1 cellular context compared by ENCODE assay signal in genomic region chr2:112482309-112483046, GRCh38.
TF ChIP-seq lines count a peak whose summit lies in the region.

No MANE protein-coding gene starts in this region.

TF ChIP-seq in HepG2, 621 proteins besides CTCF, POLR2A, EP300 and RAD21 (continued from another document and continues in another):
- TF ChIP-seq THAP9 (CRISPR knock-in tag; IDR thresholded peaks at IDR 0.05; ENCODE audit: borderline replicate concordance) (peak; percentile 58; the same call in 1 of the 2 replicates), ZNF441 (CRISPR knock-in tag; IDR thresholded peaks at IDR 0.05; ENCODE audit: borderline replicate concordance) (0 out of 2 replicates have a peak, but pooled peaks have one; percentile 49), GFI1 (CRISPR knock-in tag; IDR thresholded peaks at IDR 0.05; ENCODE audit: borderline replicate concordance) (0 out of 2 replicates have a peak, but pooled peaks have one; percentile 60), YEATS4 (CRISPR knock-in tag; IDR thresholded peaks at IDR 0.05; ENCODE audit: borderline replicate concordance) (peak; percentile 60; the same call in 1 of the 2 replicates), TEAD2 (CRISPR knock-in tag; IDR thresholded peaks at IDR 0.05) (no peak), TP53 (CRISPR knock-in tag; conservative IDR thresholded peaks at IDR 0.05) (0 out of 2 replicates have a peak, but pooled peaks have one; percentile 32), ISX (CRISPR knock-in tag; conservative IDR thresholded peaks at IDR 0.05) (0 out of 2 replicates have a peak, but pooled peaks have one; percentile 60), SRF (IDR thresholded peaks at IDR 0.05; ENCODE audit: low read depth, low read length) (no peak), IKZF5 (CRISPR knock-in tag; IDR thresholded peaks at IDR 0.05) (no peak), ZNF232 (CRISPR knock-in tag; IDR thresholded peaks at IDR 0.05; ENCODE audit: borderline replicate concordance) (0 out of 2 replicates have a peak, but pooled peaks have one; percentile 15), ATF2 (CRISPR knock-in tag; IDR thresholded peaks at IDR 0.05) (no peak), ZNF503 (CRISPR knock-in tag; IDR thresholded peaks at IDR 0.05) (0 out of 2 replicates have a peak, but pooled peaks have one; percentile 26), HMG20B (CRISPR knock-in tag; conservative IDR thresholded peaks at IDR 0.05) (no peak), ZNF709 (CRISPR knock-in tag; IDR thresholded peaks at IDR 0.05) (peak; percentile 22; the same call in 1 of the 2 replicates), ZNF180 (CRISPR knock-in tag; IDR thresholded peaks at IDR 0.05; ENCODE audit: borderline replicate concordance, low read depth) (no peak), SRSF1 (optimal IDR thresholded peaks at IDR 0.05; ENCODE audit: low read depth, low read length) (no peak), TMF1 (CRISPR knock-in tag; IDR thresholded peaks at IDR 0.05; ENCODE audit: low read depth) (peak; percentile 46; the same call in 1 of the 2 replicates), ZFY (CRISPR knock-in tag; IDR thresholded peaks at IDR 0.05) (peak; percentile 59), GABPB1 (CRISPR knock-in tag; IDR thresholded peaks at IDR 0.05) (peak; percentile 55), ZBTB14 (CRISPR knock-in tag; IDR thresholded peaks at IDR 0.05) (no peak; the same call in 1 of the 2 replicates), KLF6 (CRISPR knock-in tag; IDR thresholded peaks at IDR 0.05) (peak; percentile 66; the same call in 1 of the 2 replicates), ASH2L (IDR thresholded peaks at IDR 0.05; ENCODE audit: insufficient read length, low read depth, low read length) (peak; percentile 85), MTERF4 (CRISPR knock-in tag; IDR thresholded peaks at IDR 0.05) (peak; percentile 44; the same call in 1 of the 2 replicates), SIX4 (CRISPR knock-in tag; IDR thresholded peaks at IDR 0.05) (no peak), NFKB2 (CRISPR knock-in tag; IDR thresholded peaks at IDR 0.05; ENCODE audit: borderline replicate concordance) (peak; percentile 10; the same call in 1 of the 2 replicates), RFX1 (IDR thresholded peaks at IDR 0.05) (no peak), HMGXB4 (CRISPR knock-in tag; IDR thresholded peaks at IDR 0.05; ENCODE audit: borderline replicate concordance in 1 of 2, low read depth in 1 of 2) (peak; percentile 66 to 72; a peak in 2 of 4 replicates), ZNF451 (CRISPR knock-in tag; IDR thresholded peaks at IDR 0.05) (no peak), ZFP36L1 (CRISPR knock-in tag; IDR thresholded peaks at IDR 0.05) (no peak), ZGPAT (CRISPR knock-in tag; IDR thresholded peaks at IDR 0.05) (no peak), HNF4G (IDR thresholded peaks at IDR 0.05; ENCODE audit: borderline replicate concordance, low read depth, low read length) (no peak), HNF4G (CRISPR knock-in tag; IDR thresholded peaks at IDR 0.05; ENCODE audit: borderline replicate concordance, low read depth) (no peak), ZNF580 (CRISPR knock-in tag; IDR thresholded peaks at IDR 0.05; ENCODE audit: borderline replicate concordance, low read depth) (no peak), DPF2 (CRISPR knock-in tag; IDR thresholded peaks at IDR 0.05; ENCODE audit: borderline replicate concordance, low read depth) (no peak), YEATS2 (CRISPR knock-in tag; IDR thresholded peaks at IDR 0.05; ENCODE audit: borderline replicate concordance) (no peak), KAT2B (IDR thresholded peaks at IDR 0.05; ENCODE audit: borderline replicate concordance, low read depth, low read length) (no peak), ZNF124 (CRISPR knock-in tag; IDR thresholded peaks at IDR 0.05) (0 out of 2 replicates have a peak, but pooled peaks have one; percentile 34), FOXA1 (IDR thresholded peaks at IDR 0.05) (no peak), FOXA1 (CRISPR knock-in tag; IDR thresholded peaks at IDR 0.05) (no peak), ZKSCAN1 (IDR thresholded peaks at IDR 0.05; ENCODE audit: low read length) (no peak), TAF1 (CRISPR knock-in tag; IDR thresholded peaks at IDR 0.05) (0 out of 2 replicates have a peak, but pooled peaks have one; percentile 4), ZSCAN20 (CRISPR knock-in tag; IDR thresholded peaks at IDR 0.05; ENCODE audit: borderline replicate concordance) (no peak), HDAC1 (CRISPR knock-in tag; IDR thresholded peaks at IDR 0.05) (0 out of 2 replicates have a peak, but pooled peaks have one; percentile 65), ZNF296 (CRISPR knock-in tag; conservative IDR thresholded peaks at IDR 0.05) (no peak), ZBTB42 (CRISPR knock-in tag; IDR thresholded peaks at IDR 0.05) (peak; percentile 73; the same call in 1 of the 2 replicates), ZBTB10 (CRISPR knock-in tag; IDR thresholded peaks at IDR 0.05; ENCODE audit: borderline replicate concordance) (0 out of 2 replicates have a peak, but pooled peaks have one; percentile 44), RXRA (CRISPR knock-in tag; IDR thresholded peaks at IDR 0.05) (no peak; the same call in none of the 2 replicates), ESRRA (CRISPR knock-in tag; IDR thresholded peaks at IDR 0.05; ENCODE audit: low read depth) (no peak), ZNF143 (CRISPR knock-in tag; IDR thresholded peaks at IDR 0.05) (0 out of 2 replicates have a peak, but pooled peaks have one; percentile 12), KMT2B (CRISPR knock-in tag; IDR thresholded peaks at IDR 0.05) (peak; percentile 65; the same call in 1 of the 2 replicates), MAZ (IDR thresholded peaks at IDR 0.05; ENCODE audit: borderline replicate concordance, low read depth, low read length) (no peak), MAZ (CRISPR knock-in tag; IDR thresholded peaks at IDR 0.05; ENCODE audit: low read depth) (0 out of 2 replicates have a peak, but pooled peaks have one; percentile 24)
